ENCODE assay signal across 1 cellular context in genomic region chr2:26009567-26009963, GRCh38.
A peak's percentile ranks its signal among the peaks of the same experiment; 100 is the strongest.
TF ChIP-seq lines count a peak whose summit lies in the region.

No MANE protein-coding gene starts in this region.

TF ChIP-seq in K562, 482 proteins besides CTCF, POLR2A, EP300 and RAD21:
- TF ChIP-seq ZNF398 (CRISPR knock-in tag; IDR thresholded peaks at IDR 0.05) (no peak), ZNF184 (CRISPR knock-in tag; IDR thresholded peaks at IDR 0.05) (peak; percentile 42; the same call in 1 of the 2 replicates), SFPQ (IDR thresholded peaks at IDR 0.05; ENCODE audit: low read depth, low read length) (no peak), ZNF133 (CRISPR knock-in tag; IDR thresholded peaks at IDR 0.05) (no peak), HLTF (IDR thresholded peaks at IDR 0.05) (no peak), TFAP4 (CRISPR knock-in tag; IDR thresholded peaks at IDR 0.05; ENCODE audit: borderline replicate concordance) (no peak), ZNF41 (CRISPR knock-in tag; conservative IDR thresholded peaks at IDR 0.05) (no peak), NFIX (CRISPR knock-in tag; IDR thresholded peaks at IDR 0.05; ENCODE audit: low read depth) (peak; percentile 81), FOXK1 (CRISPR knock-in tag; IDR thresholded peaks at IDR 0.05; ENCODE audit: borderline replicate concordance) (no peak), RBM25 (IDR thresholded peaks at IDR 0.05; ENCODE audit: low read depth, low read length, severe bottlenecking) (peak; percentile 20), DEAF1 (CRISPR knock-in tag; IDR thresholded peaks at IDR 0.05) (no peak), TAF1 (IDR thresholded peaks at IDR 0.05; ENCODE audit: control insufficient read depth, extremely low read depth, insufficient read depth, low read length, severe bottlenecking) (no peak), MEF2D (tag; conservative IDR thresholded peaks at IDR 0.05; ENCODE audit: low read depth) (no peak), ZNF57 (CRISPR knock-in tag; IDR thresholded peaks at IDR 0.05) (no peak), ILF3 (IDR thresholded peaks at IDR 0.05; ENCODE audit: borderline replicate concordance) (no peak), NFIC (IDR thresholded peaks at IDR 0.05) (peak; percentile 93)
